ENCODE assay signal across 19 cellular contexts in genomic region chr5:173763410-173763809, GRCh38.
DNase-seq lines count a peak whose midpoint lies in the region; ATAC-seq and TF ChIP-seq lines count a peak whose summit lies in the region.
"Had no signal": no experiment of that assay in that cellular context is flagged by ENCODE, and none has a peak within 500 bp of the region (broad histone marks: within the 10 kb centered on the region; RNA-seq: fewer than 3 reads in every experiment).

No MANE protein-coding gene starts in this region.

- H3K4me1 ChIP-seq in Panc1 (ENCODE audit: control insufficient read depth, insufficient read depth, low read length): peaks cover 13% of the 10 kb centered on the region
- H3K4me1 ChIP-seq in mesenchymal stem cell (ENCODE audit: control insufficient read depth, insufficient read depth, low read depth, low read length): peaks cover 30% of the 10 kb centered on the region
- H3K4me1 ChIP-seq in subcutaneous abdominal adipose tissue (ENCODE audit: control insufficient read depth in 5 of 5, insufficient read depth in 5 of 5, low read length in 5 of 5): peaks cover 0 to 48% (median 36%) of the 10 kb centered on the region in 5 donors

- ATAC-seq in Panc1: no peak
- ATAC-seq in HG03457 (IDR thresholded peaks at IDR 0.05; ENCODE audit: unreplicated experiment): no peak
- no peak for ATAC-seq in T-cell (replicated peaks in 1 of 4)
- ATAC-seq: CD8-positive, alpha-beta T cell; Right ventricle myocardium inferior had no signal

- H2BK12ac ChIP-seq in mesenchymal stem cell (ENCODE audit: low read length in 2 of 2): peak overlapping the region in 1 of 2 experiments; percentile 51

- POLR2A ChIA-PET in Panc1 (lab: Charles Lee) (no interaction called here), T-cell (lab: Charles Lee) (no interaction called here)

- H3K9ac ChIP-seq in mesenchymal stem cell (ENCODE audit: low read length) (no peak overlapping the region), subcutaneous abdominal adipose tissue (ENCODE audit: low read length in 5 of 5) (peak overlapping the region in 1 of 5 donors; percentile 6)

- no peak overlapping the region for H3K14ac ChIP-seq in mesenchymal stem cell (ENCODE audit: low read length in 2 of 2)

- CTCF ChIA-PET in Calu3 (lab: Charles Lee): interaction anchor here (1.0 kb wide), 1 partner anchor 59 kb away, joined by 3 read pairs; no protein-coding TSS in a partner anchor
- CTCF ChIA-PET in Panc1 (lab: Charles Lee): no interaction called here
- CTCF ChIA-PET in T-cell (lab: Charles Lee): interaction anchor here in 1 of 2 donors (0.6 kb wide), 1 partner anchor 988 kb away, joined by 8 read pairs; no protein-coding TSS in a partner anchor

- WGBS in mesenchymal stem cell: 99% methylated on average over 6 of the region's 8 CpGs

- H2BK15ac ChIP-seq in mesenchymal stem cell (ENCODE audit: low read depth, poor library complexity, severe bottlenecking): no peak overlapping the region

- no peak overlapping the region for H4K91ac ChIP-seq in mesenchymal stem cell (ENCODE audit: low read length)

- peak overlapping the region; percentile 84 for H2AK5ac ChIP-seq in mesenchymal stem cell (ENCODE audit: low read length, severe bottlenecking)

- H4K8ac ChIP-seq in mesenchymal stem cell (ENCODE audit: low read length): no peak overlapping the region

- H3K36me3 ChIP-seq in Panc1 (ENCODE audit: control insufficient read depth, insufficient read depth, low read length) (no peaks in the 10 kb centered on the region), mesenchymal stem cell (ENCODE audit: control insufficient read depth in 1 of 2, insufficient read depth in 2 of 2, low read depth in 1 of 2, low read length in 2 of 2) (no peaks in the 10 kb centered on the region), subcutaneous abdominal adipose tissue (ENCODE audit: control insufficient read depth in 5 of 5, insufficient read depth in 5 of 5, low read length in 5 of 5) (no peaks in the 10 kb centered on the region)

- H3K27me3 ChIP-seq in Panc1 (ENCODE audit: control insufficient read depth, insufficient read depth, low read length) (no peaks in the 10 kb centered on the region), mesenchymal stem cell (ENCODE audit: control insufficient read depth in 1 of 2, insufficient read depth in 1 of 2, low read length in 2 of 2) (no peaks in the 10 kb centered on the region), subcutaneous abdominal adipose tissue (ENCODE audit: control insufficient read depth in 5 of 5, insufficient read depth in 4 of 5, low read length in 5 of 5) (no peaks in the 10 kb centered on the region)

- H3K23ac ChIP-seq in mesenchymal stem cell (ENCODE audit: low read length in 2 of 2): no peak overlapping the region

- H3K27ac Mint-ChIP-seq in Calu3 (ENCODE audit: unreplicated experiment) (peak overlapping the region; percentile 96), T-cell (no peak overlapping the region)
- H3K27ac Mint-ChIP-seq: B cell; CD8-positive, alpha-beta T cell had no signal

- peaks cover 23% of the 10 kb centered on the region for H3K36me3 Mint-ChIP-seq in Calu3 (ENCODE audit: insufficient read depth, unreplicated experiment)
- H3K36me3 Mint-ChIP-seq in T-cell: no peaks in the 10 kb centered on the region
- H3K36me3 Mint-ChIP-seq: CD8-positive, alpha-beta T cell had no signal

- no peaks in the 10 kb centered on the region for H3K27me3 Mint-ChIP-seq in Calu3 (ENCODE audit: unreplicated experiment)
- peaks cover 0 to 6% of the 10 kb centered on the region in 2 donors for H3K27me3 Mint-ChIP-seq in T-cell

- H3K18ac ChIP-seq in mesenchymal stem cell (ENCODE audit: low read depth in 1 of 2, low read length in 2 of 2): peak overlapping the region; percentile 37 to 68

- no peaks in the 10 kb centered on the region for H3K9me3 ChIP-seq in Panc1 (ENCODE audit: control insufficient read depth, insufficient read depth, low read depth, low read length)
- no peaks in the 10 kb centered on the region for H3K9me3 ChIP-seq in mesenchymal stem cell (ENCODE audit: control insufficient read depth, low read length)
- no peaks in the 10 kb centered on the region for H3K9me3 ChIP-seq in subcutaneous abdominal adipose tissue (ENCODE audit: control insufficient read depth in 5 of 5, low read length in 5 of 5)

- H3K4me3 Mint-ChIP-seq in Calu3 (ENCODE audit: low read depth, unreplicated experiment) (no peak overlapping the region), T-cell (no peak overlapping the region)
- H3K4me3 Mint-ChIP-seq: B cell; CD8-positive, alpha-beta T cell had no signal

- TF ChIP-seq CTCF in Calu3 (IDR thresholded peaks at IDR 0.05; ENCODE audit: unreplicated experiment) (no peak), Panc1 (IDR thresholded peaks at IDR 0.05) (no peak)

- BruUV-seq in Calu3 (replicated peaks; lab: Mats Ljungman, UMichigan): no TSS peak
- BruUV-seq in Panc1 (replicated peaks; lab: Mats Ljungman, UMichigan): no TSS peak

- in situ Hi-C loops in Panc1 (cut with HindIII; ENCODE audit: low pct_unique_long_range_greater_than_20kb, low sequenced_read_pairs): no loop called here

- H3K79me1 ChIP-seq in mesenchymal stem cell (replicated peaks; ENCODE audit: low read length, poor library complexity, severe bottlenecking): no peaks in the 10 kb centered on the region

- H3K27ac ChIP-seq in Panc1 (ENCODE audit: low read length) (peak overlapping the region; percentile 69; the same call in 1 of the 2 replicates), mesenchymal stem cell (ENCODE audit: low read length, poor library complexity, severe bottlenecking) (no peak overlapping the region), subcutaneous abdominal adipose tissue (ENCODE audit: low read depth, low read length) (peak overlapping the region; percentile 72)
- H3K27ac ChIP-seq: SK-N-MC had no signal

- H2BK5ac ChIP-seq in mesenchymal stem cell (ENCODE audit: low read depth, low read length, poor library complexity, severe bottlenecking): no peak overlapping the region

- H3K4me1 Mint-ChIP-seq in Calu3 (ENCODE audit: low read depth, unreplicated experiment) (peaks cover 51% of the 10 kb centered on the region), T-cell (no peaks in the 10 kb centered on the region)

- intact Hi-C loops in Calu3 (cut with micrococcal nuclease; ENCODE audit: unreplicated experiment) (no loop called here), Panc1 (cut with micrococcal nuclease; ENCODE audit: unreplicated experiment) (no loop called here)

- H2AFZ ChIP-seq in mesenchymal stem cell (ENCODE audit: low read depth, low read length): no peak overlapping the region

- H3K9me3 Mint-ChIP-seq in Calu3 (ENCODE audit: low read depth, unreplicated experiment): no peaks in the 10 kb centered on the region
- H3K9me3 Mint-ChIP-seq in T-cell: no peaks in the 10 kb centered on the region
- H3K9me3 Mint-ChIP-seq: CD8-positive, alpha-beta T cell had no signal

- no peak overlapping the region for H2BK120ac ChIP-seq in mesenchymal stem cell (ENCODE audit: low read depth, low read length)

- no peak overlapping the region for H3K4me2 ChIP-seq in mesenchymal stem cell (ENCODE audit: low read length, poor library complexity, severe bottlenecking)

- H3K4me3 ChIP-seq in Panc1 (ENCODE audit: low read depth in 2 of 2, low read length in 2 of 2) (no peak overlapping the region), mesenchymal stem cell (ENCODE audit: insufficient read depth in 1 of 2, low read depth in 1 of 2, low read length in 2 of 2) (no peak overlapping the region), subcutaneous abdominal adipose tissue (ENCODE audit: low read depth in 1 of 5, low read length in 5 of 5) (no peak overlapping the region)
- H3K4me3 ChIP-seq: SK-N-MC had no signal

- DNase-seq in Calu3 (no peak), Panc1 (ENCODE audit: low read depth, low spot score) (peak; percentile 8), mesenchymal stem cell (no peak), NCI-H2196 (lab: John Stamatoyannopoulos, UW; ENCODE audit: unreplicated experiment) (no peak), T-cell (no peak)
- DNase-seq: CD8-positive, alpha-beta T cell; DMS79 treated with DMSO at 0.1 percent for 48 hours; HCEC 1CT; KBM-7; NCI-H1436 treated with DMSO at 0.1 percent for 48 hours; NCI-H2029 treated with DMSO at 0.1 percent for 48 hours; NCI-H510A; NCI-H82; PC-3 had no signal

- H3K4ac ChIP-seq in mesenchymal stem cell (ENCODE audit: low read depth in 1 of 2, low read length in 2 of 2): peak overlapping the region in 1 of 2 experiments; percentile 75
